1 cellular context compared by ENCODE assay signal in the genomic region with DNA sequence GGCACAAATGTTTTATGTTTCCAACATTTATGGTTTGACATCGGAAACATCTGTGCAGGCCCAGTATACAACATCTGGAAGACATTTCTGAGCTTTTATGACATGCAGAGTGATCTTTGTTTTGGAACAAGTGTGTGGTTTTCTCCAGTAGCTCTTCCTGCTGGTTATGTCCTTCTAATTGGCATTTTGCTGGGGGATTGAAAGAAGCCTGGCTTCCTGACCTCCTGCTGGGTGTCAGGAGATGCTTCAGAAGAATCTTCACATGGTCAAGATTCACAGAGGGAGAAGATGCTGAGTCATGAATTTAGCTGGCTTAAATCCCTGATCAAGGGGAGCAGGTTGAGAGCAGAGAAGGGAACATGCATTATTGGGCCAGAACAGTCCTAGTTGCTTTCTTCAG.
TF ChIP-seq lines count a peak whose summit lies in the region.

No MANE protein-coding gene starts in this region.

TF ChIP-seq in IMR-90, 13 proteins besides CTCF, POLR2A, EP300 and RAD21 (continued from another document):
- TF ChIP-seq RFX5 (IDR thresholded peaks at IDR 0.05; ENCODE audit: low read depth, low read length) (no peak), FOS (IDR thresholded peaks at IDR 0.05; ENCODE audit: low read depth, low read length) (no peak), RCOR1 (IDR thresholded peaks at IDR 0.05; ENCODE audit: insufficient replicate concordance, low read length) (no peak), CHD1 (IDR thresholded peaks at IDR 0.05; ENCODE audit: low read depth, low read length) (no peak), MXI1 (IDR thresholded peaks at IDR 0.05; ENCODE audit: borderline replicate concordance, low read depth, low read length) (no peak), NFE2L2 (IDR thresholded peaks at IDR 0.05; ENCODE audit: low read depth, low read length) (peak; percentile 89)
